In the genomic region with DNA sequence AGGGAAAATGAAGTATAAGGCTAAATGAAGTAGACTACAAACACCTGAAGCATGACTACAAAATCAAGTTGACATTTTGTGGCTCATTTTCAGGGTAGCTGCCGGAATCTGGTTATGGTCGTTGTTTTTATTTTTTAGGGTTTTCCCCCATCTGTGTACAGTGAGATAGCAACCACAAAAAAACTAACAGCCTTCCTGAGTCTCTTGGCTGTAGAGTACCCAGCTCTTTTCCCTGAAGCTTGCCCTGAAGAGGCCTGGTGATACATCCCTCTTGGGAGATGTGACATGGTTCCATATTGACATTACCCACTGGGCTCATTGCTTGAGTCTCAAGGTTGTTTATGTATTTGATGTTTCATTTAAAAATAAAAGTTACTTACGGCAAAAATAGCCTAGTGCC, we compare ENCODE assay signal across 13 cellular contexts.
DNase-seq lines count a peak whose midpoint lies in the region; ATAC-seq and TF ChIP-seq lines count a peak whose summit lies in the region.
"Had no signal": no experiment of that assay in that cellular context is flagged by ENCODE, and none has a peak within 500 bp of the region (broad histone marks: within the 10 kb centered on the region; RNA-seq: fewer than 3 reads in every experiment).

No MANE protein-coding gene starts in this region.

- peak overlapping the region in 1 of 2 donors; percentile 9 for H3K4me3 ChIP-seq in CD4-positive, alpha-beta memory T cell (ENCODE audit: low read length in 2 of 2)

- CTCF ChIA-PET in CD4-positive, alpha-beta memory T cell (lab: Charles Lee; ENCODE audit: partially characterized antibody): interaction anchor here (1.6 kb wide), 1 partner anchor 420 kb away, joined by 6 read pairs; no protein-coding TSS in a partner anchor

- intact Hi-C loops in CD4-positive, alpha-beta memory T cell (cut with micrococcal nuclease): loop anchor here (5.0 kb wide), 1 partner anchor 87 kb away; no protein-coding TSS in a partner anchor
- intact Hi-C loops in CD14-positive monocyte (cut with micrococcal nuclease) (no loop called here), Right ventricle myocardium superior (cut with DNase I) (no loop called here)

- ATAC-seq in GM19351 (IDR thresholded peaks at IDR 0.05; ENCODE audit: unreplicated experiment): peak; percentile 57
- peak; percentile 50 for ATAC-seq in HG03432 (IDR thresholded peaks at IDR 0.05; ENCODE audit: unreplicated experiment)
- ATAC-seq in effector memory CD8-positive, alpha-beta T cell (replicated peaks): peak; percentile 97
- ATAC-seq in Right ventricle myocardium superior (ENCODE audit: poor library complexity): no peak

- H3K27ac Mint-ChIP-seq in CD4-positive, alpha-beta memory T cell: peak overlapping the region; percentile 71 to 95 (median 86)
- H3K27ac Mint-ChIP-seq in effector memory CD8-positive, alpha-beta T cell: peak overlapping the region in 1 of 2 donors; percentile 42
- H3K27ac Mint-ChIP-seq in CD14-positive monocyte: peak overlapping the region in 1 of 7 donors; percentile 21
- H3K27ac Mint-ChIP-seq: HFFc6 had no signal

- H3K4me1 ChIP-seq in CD4-positive, alpha-beta memory T cell (ENCODE audit: insufficient read depth, low read length): peaks cover 34% of the 10 kb centered on the region
- H3K4me1 ChIP-seq: BE2C had no signal

- no peak for TF ChIP-seq CTCF in CD14-positive monocyte (IDR thresholded peaks at IDR 0.05)

- H3K9me3 ChIP-seq in CD4-positive, alpha-beta memory T cell (ENCODE audit: control insufficient read depth in 1 of 2, low read length in 2 of 2): no peaks in the 10 kb centered on the region
- H3K9me3 ChIP-seq: BE2C had no signal

- H3K9me3 Mint-ChIP-seq in CD4-positive, alpha-beta memory T cell: peaks cover 0 to 6% (median 1%) of the 10 kb centered on the region in 8 donors
- no peaks in the 10 kb centered on the region for H3K9me3 Mint-ChIP-seq in effector memory CD8-positive, alpha-beta T cell
- H3K9me3 Mint-ChIP-seq in CD14-positive monocyte: peaks cover 0 to 1% (median 0%) of the 10 kb centered on the region in 7 donors
- H3K9me3 Mint-ChIP-seq: HFFc6 had no signal

- POLR2A ChIA-PET in CD4-positive, alpha-beta memory T cell (lab: Charles Lee; ENCODE audit: partially characterized antibody): interaction anchor here (0.7 to 2.7 kb wide), 13 partner anchors 9 to 445 kb away, joined by 3 to 21 read pairs (median 4); no protein-coding TSS in a partner anchor

- peak; percentile 24 to 49 (median 34) for DNase-seq in CD4-positive, alpha-beta memory T cell
- DNase-seq in effector memory CD8-positive, alpha-beta T cell: peak in 1 of 3 experiments; percentile 1
- no peak for DNase-seq in iPS-NIHi7 (ENCODE audit: extremely low spot score)
- no peak for DNase-seq in CD14-positive monocyte (ENCODE audit: low spot score)
- DNase-seq in Right ventricle myocardium superior: no peak
- DNase-seq in NCI-H226: no peak
- DNase-seq: activated CD4-positive, alpha-beta T cell treated with anti-CD3 and anti-CD28 coated beads, Interleukin-2, amount 50 U/mL, for 1 hour; BE2C; HFFc6; NCI-H2171 had no signal

- peaks cover 0 to 12% of the 10 kb centered on the region in 2 donors for H3K36me3 Mint-ChIP-seq in CD4-positive, alpha-beta memory T cell
- H3K36me3 Mint-ChIP-seq in effector memory CD8-positive, alpha-beta T cell (ENCODE audit: insufficient read depth): peaks cover 3% of the 10 kb centered on the region
- H3K36me3 Mint-ChIP-seq in CD14-positive monocyte: no peaks in the 10 kb centered on the region

- H3K27me3 Mint-ChIP-seq in CD4-positive, alpha-beta memory T cell: no peaks in the 10 kb centered on the region
- H3K27me3 Mint-ChIP-seq in effector memory CD8-positive, alpha-beta T cell: no peaks in the 10 kb centered on the region
- H3K27me3 Mint-ChIP-seq in CD14-positive monocyte (ENCODE audit: low read depth in 3 of 3): no peaks in the 10 kb centered on the region

- H3K27ac ChIP-seq in CD4-positive, alpha-beta memory T cell (ENCODE audit: low read depth, low read length): peak overlapping the region; percentile 45
- H3K27ac ChIP-seq: epithelial cell of prostate had no signal

- peak overlapping the region in 7 of 8 donors; percentile 36 to 83 (median 74) for H3K4me3 Mint-ChIP-seq in CD4-positive, alpha-beta memory T cell
- H3K4me3 Mint-ChIP-seq in effector memory CD8-positive, alpha-beta T cell: peak overlapping the region in 1 of 2 donors; percentile 26
- no peak overlapping the region for H3K4me3 Mint-ChIP-seq in CD14-positive monocyte
- H3K4me3 Mint-ChIP-seq: HFFc6 had no signal

- H3K27me3 ChIP-seq in CD4-positive, alpha-beta memory T cell (ENCODE audit: insufficient read depth, low read length): no peaks in the 10 kb centered on the region
- H3K27me3 ChIP-seq: BE2C had no signal

- H3K36me3 ChIP-seq in CD4-positive, alpha-beta memory T cell (ENCODE audit: insufficient read depth, low read length): no peaks in the 10 kb centered on the region
- H3K36me3 ChIP-seq: BE2C had no signal

- peaks cover 25 to 56% (median 43%) of the 10 kb centered on the region in 4 donors for H3K4me1 Mint-ChIP-seq in CD4-positive, alpha-beta memory T cell
- peaks cover 0 to 9% of the 10 kb centered on the region in 2 donors for H3K4me1 Mint-ChIP-seq in effector memory CD8-positive, alpha-beta T cell (ENCODE audit: low read depth in 2 of 2)
- H3K4me1 Mint-ChIP-seq in CD14-positive monocyte: peaks cover 39% of the 10 kb centered on the region

Comparison
In these comparisons a context has a peak if more than half of its experiments do, and no peak if none do; other contexts are left out.
1. DNase-seq: peak in CD4-positive, alpha-beta memory T cell (5 of 5); none in iPS-NIHi7 (single experiment), CD14-positive monocyte (single experiment), Right ventricle myocardium superior (single experiment) and NCI-H226 (single experiment).
2. H3K4me3 Mint-ChIP-seq: peak in CD4-positive, alpha-beta memory T cell (7 of 8); none in CD14-positive monocyte (0 of 2).